ENCODE assay signal across 8 cellular contexts in genomic region chr19:1269065-1269477, GRCh38. TPM values are rescaled to one million over a fixed set of nuclear protein-coding genes. Genes with fewer than 3 reads are reported as not detected.
A peak's percentile ranks its signal among the peaks of the same experiment; 100 is the strongest.
DNase-seq lines count a peak whose midpoint lies in the region; ATAC-seq and TF ChIP-seq lines count a peak whose summit lies in the region.

TSS of gene CIRBP (plus strand) at chr19:1269332. CDS start at chr19:1270934, 1,602 bp downstream.

- peak within 1 kb of the TSS; percentile 71 for H2BK120ac ChIP-seq in trophoblast cell (ENCODE audit: insufficient read depth, low read length, poor library complexity)

- H2BK12ac ChIP-seq in trophoblast cell (ENCODE audit: low read length), result no peak within 1 kb of the TSS

- H3K23ac ChIP-seq in trophoblast cell (ENCODE audit: low read length), result no peak within 1 kb of the TSS

- ATAC-seq in HG02763 (IDR thresholded peaks at IDR 0.05; ENCODE audit: unreplicated experiment) (peak; percentile 61), Right ventricle myocardium superior (ENCODE audit: poor library complexity) (peak; percentile 73)
- ATAC-seq in activated naive CD8-positive, alpha-beta T cell treated with anti-CD3 and anti-CD28 coated beads, Interleukin-2, amount 50 U/mL, for 24 hours, result peak; percentile 69

- peaks cover 13% of the 10 kb centered on the region for H3K79me2 ChIP-seq in trophoblast cell (ENCODE audit: control insufficient read depth, insufficient read depth, low read length, poor library complexity)

- H3K4me3 Mint-ChIP-seq in activated naive CD8-positive, alpha-beta T cell treated with anti-CD3 and anti-CD28 coated beads, Interleukin-2, amount 50 U/mL, for 24 hours, result peak within 1 kb of the TSS; percentile 95

- H3K27me3 Mint-ChIP-seq in activated naive CD8-positive, alpha-beta T cell treated with anti-CD3 and anti-CD28 coated beads, Interleukin-2, amount 50 U/mL, for 24 hours, result no peaks in the 10 kb centered on the region

- H3K9me3 ChIP-seq in trophoblast cell (ENCODE audit: insufficient read depth, low read depth, low read length) (no peaks in the 10 kb centered on the region), tibial nerve (no peaks in the 10 kb centered on the region)

- H3K36me3 ChIP-seq in trophoblast cell (ENCODE audit: control insufficient read depth in 1 of 2, insufficient read depth in 2 of 2, low read length in 2 of 2) (peaks cover 32 to 33% of the 10 kb centered on the region in 2 experiments), tibial nerve (peaks cover 6 to 34% (median 27%) of the 10 kb centered on the region in 3 donors)

- H3K4me3 ChIP-seq in GM12865 (ENCODE audit: low read depth, low read length) (peak within 1 kb of the TSS; percentile 98), trophoblast cell (ENCODE audit: low read depth, low read length) (peak within 1 kb of the TSS; percentile 79), tibial nerve (peak within 1 kb of the TSS; percentile 72 to 81 (median 77))

- H3K9me3 Mint-ChIP-seq in activated naive CD8-positive, alpha-beta T cell treated with anti-CD3 and anti-CD28 coated beads, Interleukin-2, amount 50 U/mL, for 24 hours, result no peaks in the 10 kb centered on the region

- H4K91ac ChIP-seq in trophoblast cell (ENCODE audit: low read depth, low read length), result peak within 1 kb of the TSS; percentile 98

- H3K27ac ChIP-seq in trophoblast cell (ENCODE audit: low read depth, low read length) (peak within 1 kb of the TSS; percentile 95), tibial nerve (peak within 1 kb of the TSS; percentile 93 to 100 (median 98))

- H3K4me1 ChIP-seq in trophoblast cell (ENCODE audit: control insufficient read depth in 1 of 2, insufficient read depth in 2 of 2, low read length in 2 of 2), result peaks cover 31 to 36% of the 10 kb centered on the region in 2 experiments
- H3K4me1 ChIP-seq in tibial nerve, result peaks cover 11 to 90% (median 80%) of the 10 kb centered on the region in 4 donors

- peak within 1 kb of the TSS; percentile 81 for H3K18ac ChIP-seq in trophoblast cell (ENCODE audit: low read length)

- DNase-seq in GM12865 (ENCODE audit: low read depth) (peak; percentile 100), NCI-H1436 treated with DMSO at 0.1 percent for 48 hours (lab: John Stamatoyannopoulos, UW) (peak; percentile 89), T follicular helper cell (ENCODE audit: low read depth) (peak; percentile 99), Right ventricle myocardium superior (peak; percentile 100), trophoblast cell (peak; percentile 100), tibial nerve (ENCODE audit: low spot score in 2 of 2) (peak; percentile 100)
- peak; percentile 99 for DNase-seq in activated naive CD8-positive, alpha-beta T cell treated with anti-CD3 and anti-CD28 coated beads, Interleukin-2, amount 50 U/mL, for 24 hours

- H3K79me1 ChIP-seq in trophoblast cell (ENCODE audit: low read length), result peaks cover 23% of the 10 kb centered on the region

- no peak within 1 kb of the TSS for H2AFZ ChIP-seq in trophoblast cell (ENCODE audit: insufficient read depth, low read length, poor library complexity)

- peak within 1 kb of the TSS; percentile 73 for H3K4me2 ChIP-seq in trophoblast cell (ENCODE audit: low read length)

- peak within 1 kb of the TSS; percentile 88 for H3K14ac ChIP-seq in trophoblast cell (ENCODE audit: low read length)

- H2BK5ac ChIP-seq in trophoblast cell (ENCODE audit: low read depth, low read length, poor library complexity), result peak within 1 kb of the TSS; percentile 85

- H3K27me3 ChIP-seq in trophoblast cell (ENCODE audit: insufficient read depth, low read length), result no peaks in the 10 kb centered on the region
- no peaks in the 10 kb centered on the region for H3K27me3 ChIP-seq in tibial nerve

- peak within 1 kb of the TSS; percentile 89 for H4K8ac ChIP-seq in trophoblast cell (ENCODE audit: low read depth, low read length)

- peaks cover 76% of the 10 kb centered on the region for H3K4me1 Mint-ChIP-seq in activated naive CD8-positive, alpha-beta T cell treated with anti-CD3 and anti-CD28 coated beads, Interleukin-2, amount 50 U/mL, for 24 hours

- peak within 1 kb of the TSS; percentile 96 for H3K27ac Mint-ChIP-seq in activated naive CD8-positive, alpha-beta T cell treated with anti-CD3 and anti-CD28 coated beads, Interleukin-2, amount 50 U/mL, for 24 hours

- peak within 1 kb of the TSS; percentile 89 for H3K4ac ChIP-seq in trophoblast cell (ENCODE audit: low read depth, low read length)

- H2AK5ac ChIP-seq in trophoblast cell (ENCODE audit: low read length), result peak within 1 kb of the TSS; percentile 74

- TF ChIP-seq CTCF in GM12865 (IDR thresholded peaks at IDR 0.05; ENCODE audit: insufficient read depth, low read depth, low read length, missing control alignments), result no peak
- TF ChIP-seq CTCF in tibial nerve (IDR thresholded peaks at IDR 0.05), result peak in 1 of 5 experiments; percentile 46

- peak; percentile 97 to 100 for TF ChIP-seq POLR2A in tibial nerve (IDR thresholded peaks at IDR 0.05)

- WGBS in trophoblast cell (ENCODE audit: extremely low coverage, insufficient coverage, insufficient read length), result no CpG with 5 or more reads among the region's 50 CpGs
- WGBS in tibial nerve, 2 donors, result 0% methylated on average over 10 to 11 of the region's 50 CpGs

- peak within 1 kb of the TSS; percentile 93 for H3K9ac ChIP-seq in trophoblast cell (ENCODE audit: low read length)

- intact Hi-C loops in Right ventricle myocardium superior (cut with DNase I), result loop anchor here (2.0 kb wide), 1 partner anchor 24 kb away; no protein-coding TSS in a partner anchor

- peak; percentile 90 to 99 for TF ChIP-seq EP300 in tibial nerve (IDR thresholded peaks at IDR 0.05)

- peaks cover 42% of the 10 kb centered on the region for H3K36me3 Mint-ChIP-seq in activated naive CD8-positive, alpha-beta T cell treated with anti-CD3 and anti-CD28 coated beads, Interleukin-2, amount 50 U/mL, for 24 hours (ENCODE audit: low read depth)

- H4K12ac ChIP-seq in trophoblast cell (ENCODE audit: low read depth, low read length), result peak within 1 kb of the TSS; percentile 5

RNA-seq across cellular contexts. Expression of gene CIRBP, which starts in this region (rescaled TPM):
- 219 TPM for total RNA-seq in Right ventricle myocardium superior
- polyA plus RNA-seq in trophoblast cell (2013), result 116 and 120 TPM in 2 replicates
- total RNA-seq in tibial nerve, result 100 to 1,000 TPM; 389 to 640 (median 576) TPM

Comparison
In these comparisons a context has a peak if more than half of its experiments do, and no peak if none do; other contexts are left out.
1. Peak in every context shown above with its lines: DNase-seq, ATAC-seq, H3K4me3 ChIP-seq and H3K27ac ChIP-seq.